10 cellular contexts compared by ENCODE assay signal in genomic region chr21:16308269-16308668, GRCh38.
A peak's percentile ranks its signal among the peaks of the same experiment; 100 is the strongest.
DNase-seq lines count a peak whose midpoint lies in the region; ATAC-seq, FAIRE-seq and TF ChIP-seq lines count a peak whose summit lies in the region.
"Had no signal": no experiment of that assay in that cellular context is flagged by ENCODE, and none has a peak within 500 bp of the region (broad histone marks: within the 10 kb centered on the region; RNA-seq: fewer than 3 reads in every experiment).

No MANE protein-coding gene starts in this region.

- TF ChIP-seq CTCF in RWPE2 (IDR thresholded peaks at IDR 0.05; ENCODE audit: poor library complexity, severe bottlenecking) (no peak), uterus (IDR thresholded peaks at IDR 0.05) (no peak), RWPE1 (conservative IDR thresholded peaks at IDR 0.05; ENCODE audit: low read depth) (no peak), lower leg skin (IDR thresholded peaks at IDR 0.05) (no peak)

- H3K36me3 ChIP-seq in RWPE2 (ENCODE audit: low read depth), result no peaks in the 10 kb centered on the region
- no peaks in the 10 kb centered on the region for H3K36me3 ChIP-seq in uterus

- H3K9me3 Mint-ChIP-seq in activated naive CD8-positive, alpha-beta T cell treated with anti-CD3 and anti-CD28 coated beads, Interleukin-2, amount 50 U/mL, for 24 hours, result no peaks in the 10 kb centered on the region
- H3K9me3 Mint-ChIP-seq in activated naive CD8-positive, alpha-beta T cell treated with anti-CD3 and anti-CD28 coated beads for 36 hours, result no peaks in the 10 kb centered on the region

- intact Hi-C loops in left ventricle myocardium superior (cut with micrococcal nuclease) (no loop called here), uterus (cut with DNase I; ENCODE audit: low total_unique reads) (no loop called here), lower leg skin (cut with DNase I; ENCODE audit: low total_unique reads) (no loop called here)

- no peak overlapping the region for H3K4me3 Mint-ChIP-seq in activated naive CD8-positive, alpha-beta T cell treated with anti-CD3 and anti-CD28 coated beads, Interleukin-2, amount 50 U/mL, for 24 hours
- H3K4me3 Mint-ChIP-seq in activated naive CD8-positive, alpha-beta T cell treated with anti-CD3 and anti-CD28 coated beads for 36 hours, result no peak overlapping the region
- H3K4me3 Mint-ChIP-seq: CD4-positive, CD25-positive, alpha-beta regulatory T cell had no signal

- H3K4me3 ChIP-seq in RWPE2 (ENCODE audit: severe bottlenecking) (no peak overlapping the region), uterus (peak overlapping the region; percentile 37 to 41), lower leg skin (ENCODE audit: low read depth, poor library complexity, severe bottlenecking) (no peak overlapping the region)

- 10 to 15% methylated on average over 1 of the region's 1 CpG for WGBS in lower leg skin, 2 donors

- POLR2A ChIA-PET in RWPE1 (lab: Yijun Ruan, JAX; ENCODE audit: low non-redundant PET), result no interaction called here

- no peak for FAIRE-seq in GM12891 (lab: Jason Lieb, UNC)

- H3K36me3 Mint-ChIP-seq in activated naive CD8-positive, alpha-beta T cell treated with anti-CD3 and anti-CD28 coated beads, Interleukin-2, amount 50 U/mL, for 24 hours (ENCODE audit: low read depth), result no peaks in the 10 kb centered on the region
- no peaks in the 10 kb centered on the region for H3K36me3 Mint-ChIP-seq in activated naive CD8-positive, alpha-beta T cell treated with anti-CD3 and anti-CD28 coated beads for 36 hours
- H3K36me3 Mint-ChIP-seq: CD4-positive, CD25-positive, alpha-beta regulatory T cell had no signal

- peak; percentile 59 for ATAC-seq in activated naive CD8-positive, alpha-beta T cell treated with anti-CD3 and anti-CD28 coated beads, Interleukin-2, amount 50 U/mL, for 24 hours
- ATAC-seq in RWPE2 (ENCODE audit: low read depth), result peak; percentile 49; the same call in 2 of the 3 replicates
- peak; percentile 30 for ATAC-seq in left ventricle myocardium superior

- H3K4me1 ChIP-seq in RWPE2 (ENCODE audit: insufficient read depth, poor library complexity, severe bottlenecking), result no peaks in the 10 kb centered on the region
- peaks cover 0 to 15% of the 10 kb centered on the region in 2 donors for H3K4me1 ChIP-seq in uterus

- no peak overlapping the region for H3K27ac Mint-ChIP-seq in activated naive CD8-positive, alpha-beta T cell treated with anti-CD3 and anti-CD28 coated beads, Interleukin-2, amount 50 U/mL, for 24 hours
- H3K27ac Mint-ChIP-seq in activated naive CD8-positive, alpha-beta T cell treated with anti-CD3 and anti-CD28 coated beads for 36 hours, result no peak overlapping the region

- TF ChIP-seq POLR2A in uterus (IDR thresholded peaks at IDR 0.05) (no peak), GM12891 (IDR thresholded peaks at IDR 0.05; ENCODE audit: low read depth, low read length) (no peak), lower leg skin (IDR thresholded peaks at IDR 0.05) (no peak)

- H3K27me3 ChIP-seq in RWPE2 (ENCODE audit: insufficient read depth, poor library complexity, severe bottlenecking) (peaks cover 22% of the 10 kb centered on the region), uterus (no peaks in the 10 kb centered on the region)

- no peak for DNase-seq in activated naive CD8-positive, alpha-beta T cell treated with anti-CD3 and anti-CD28 coated beads, Interleukin-2, amount 50 U/mL, for 24 hours
- no peak for DNase-seq in activated naive CD8-positive, alpha-beta T cell treated with anti-CD3 and anti-CD28 coated beads for 36 hours
- no peak for DNase-seq in RWPE2 (ENCODE audit: low spot score)
- no peak for DNase-seq in left ventricle myocardium superior
- no peak for DNase-seq in uterus
- DNase-seq in RWPE1 (ENCODE audit: low spot score), result no peak
- DNase-seq in GM12891 (ENCODE audit: insufficient read length, low spot score), result no peak
- DNase-seq in lower leg skin (ENCODE audit: low spot score in 2 of 2), result no peak
- DNase-seq: CD4-positive, CD25-positive, alpha-beta regulatory T cell; kidney had no signal

- H3K9me3 ChIP-seq in RWPE2 (ENCODE audit: severe bottlenecking) (no peaks in the 10 kb centered on the region), uterus (no peaks in the 10 kb centered on the region)

- CTCF ChIA-PET in RWPE1 (lab: Yijun Ruan, JAX), result no interaction called here

- H3K27me3 Mint-ChIP-seq in activated naive CD8-positive, alpha-beta T cell treated with anti-CD3 and anti-CD28 coated beads, Interleukin-2, amount 50 U/mL, for 24 hours, result no peaks in the 10 kb centered on the region
- peaks cover 7% of the 10 kb centered on the region for H3K27me3 Mint-ChIP-seq in activated naive CD8-positive, alpha-beta T cell treated with anti-CD3 and anti-CD28 coated beads for 36 hours
- H3K27me3 Mint-ChIP-seq: CD4-positive, CD25-positive, alpha-beta regulatory T cell had no signal

- no peaks in the 10 kb centered on the region for H3K4me1 Mint-ChIP-seq in activated naive CD8-positive, alpha-beta T cell treated with anti-CD3 and anti-CD28 coated beads, Interleukin-2, amount 50 U/mL, for 24 hours
- peaks cover 4% of the 10 kb centered on the region for H3K4me1 Mint-ChIP-seq in activated naive CD8-positive, alpha-beta T cell treated with anti-CD3 and anti-CD28 coated beads for 36 hours

- H3K27ac ChIP-seq in RWPE2 (ENCODE audit: poor library complexity, severe bottlenecking), result no peak overlapping the region
- H3K27ac ChIP-seq in uterus, result peak overlapping the region; percentile 86 to 96
- no peak overlapping the region for H3K27ac ChIP-seq in RWPE1

TF ChIP-seq in GM12891, 5 proteins besides CTCF, POLR2A, EP300 and RAD21:
- no peak for TF ChIP-seq TAF1 (IDR thresholded peaks at IDR 0.05; ENCODE audit: low read depth, low read length)
- TF ChIP-seq POU2F2 (IDR thresholded peaks at IDR 0.05; ENCODE audit: low read depth, low read length), result no peak
- no peak for TF ChIP-seq SPI1 (IDR thresholded peaks at IDR 0.05; ENCODE audit: low read depth, low read length)
- no peak for TF ChIP-seq PAX5 (IDR thresholded peaks at IDR 0.05; ENCODE audit: insufficient read depth, low read length, severe bottlenecking)
- TF ChIP-seq POLR2AphosphoS5 (IDR thresholded peaks at IDR 0.05; ENCODE audit: low read depth, low read length), result no peak
TF ChIP-seq in GM12891: peak in this region for 0.

Comparison
In these comparisons a context has a peak if more than half of its experiments do, and no peak if none do; other contexts are left out.
1. H3K27ac ChIP-seq: peak in uterus (2 of 2); none in RWPE2 (single experiment) and RWPE1 (single experiment).
2. H3K4me3 ChIP-seq: peak in uterus (2 of 2); none in RWPE2 (single experiment) and lower leg skin (single experiment).
3. Peak in every context shown above with its lines, with median percentiles within 50 percentile points of each other: ATAC-seq.